9 cellular contexts compared by ENCODE assay signal in the genomic region with DNA sequence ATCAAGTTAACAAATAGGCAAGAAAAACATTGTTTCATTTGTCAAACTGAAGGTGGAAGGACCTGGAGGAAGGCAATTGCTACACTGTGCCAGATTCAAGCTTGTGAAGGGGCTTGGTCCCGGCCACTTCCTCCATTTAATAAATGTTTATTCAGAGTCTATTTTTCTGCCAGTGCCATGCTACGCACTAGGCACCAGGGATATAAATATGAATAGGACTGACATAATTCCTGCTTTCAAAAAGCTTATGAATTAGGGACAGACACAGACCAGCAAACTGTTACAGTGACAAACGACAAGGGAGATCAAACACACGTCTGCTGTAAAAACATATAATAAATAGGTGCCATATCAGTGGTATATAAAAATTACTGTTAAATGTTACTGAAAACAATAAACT. TPM values are rescaled to one million over a fixed set of nuclear protein-coding genes. Genes with fewer than 3 reads are reported as not detected.
A peak's percentile ranks its signal among the peaks of the same experiment; 100 is the strongest.
DNase-seq lines count a peak whose midpoint lies in the region; ATAC-seq, FAIRE-seq and TF ChIP-seq lines count a peak whose summit lies in the region.
"Had no signal": no experiment of that assay in that cellular context is flagged by ENCODE, and none has a peak within 500 bp of the region (broad histone marks: within the 10 kb centered on the region; RNA-seq: fewer than 3 reads in every experiment).

No MANE protein-coding gene starts in this region.

- no peak for TF ChIP-seq CTCF in GM12875 (IDR thresholded peaks at IDR 0.05; ENCODE audit: borderline replicate concordance, insufficient read depth, low read depth, low read length)
- no peak for TF ChIP-seq CTCF in osteocyte (IDR thresholded peaks at IDR 0.05)
- TF ChIP-seq CTCF in glutamatergic neuron (IDR thresholded peaks at IDR 0.05; ENCODE audit: partially characterized antibody, unreplicated experiment), result no peak

- no peak overlapping the region for H3K23ac ChIP-seq in neuronal stem cell (ENCODE audit: low read depth, low read length, poor library complexity)

- no peak for FAIRE-seq in H54 (lab: Jason Lieb, UNC)

- no peak overlapping the region for H2BK12ac ChIP-seq in neuronal stem cell (ENCODE audit: low read length)

- H3K9ac ChIP-seq in neuronal stem cell (ENCODE audit: low read depth, low read length, poor library complexity), result no peak overlapping the region

- H3K14ac ChIP-seq in neuronal stem cell (ENCODE audit: low read length), result no peak overlapping the region

- peak overlapping the region; percentile 36 for H3K27ac ChIP-seq in caudate nucleus (ENCODE audit: low read depth, low read length)
- H3K27ac ChIP-seq in neuronal stem cell (replicated peaks; ENCODE audit: low read length), result no peak overlapping the region

- H3K27ac Mint-ChIP-seq in osteocyte (ENCODE audit: unreplicated experiment) (peak overlapping the region; percentile 33), glutamatergic neuron (ENCODE audit: unreplicated experiment) (no peak overlapping the region)

- H2AK5ac ChIP-seq in neuronal stem cell (ENCODE audit: low read depth, low read length), result no peak overlapping the region

- no peaks in the 10 kb centered on the region for H3K79me1 ChIP-seq in neuronal stem cell (ENCODE audit: low read depth, low read length)

- no peak overlapping the region for H4K91ac ChIP-seq in neuronal stem cell (ENCODE audit: low read depth, low read length, poor library complexity)

- H3K4me3 ChIP-seq in GM12875 (ENCODE audit: low read depth, low read length), result peak overlapping the region; percentile 52
- H3K4me3 ChIP-seq in neuronal stem cell (ENCODE audit: low read length in 2 of 2), result no peak overlapping the region

- no peaks in the 10 kb centered on the region for H3K27me3 Mint-ChIP-seq in osteocyte (ENCODE audit: unreplicated experiment)
- H3K27me3 Mint-ChIP-seq in glutamatergic neuron (ENCODE audit: unreplicated experiment), result peaks cover 2% of the 10 kb centered on the region

- H2BK120ac ChIP-seq in neuronal stem cell (ENCODE audit: low read depth, low read length), result no peak overlapping the region

- H3K9me3 Mint-ChIP-seq in osteocyte (ENCODE audit: unreplicated experiment) (no peaks in the 10 kb centered on the region), glutamatergic neuron (ENCODE audit: unreplicated experiment) (peaks cover 2% of the 10 kb centered on the region)

- no peaks in the 10 kb centered on the region for H3K9me3 ChIP-seq in neuronal stem cell (replicated peaks in 1 of 2; ENCODE audit: control insufficient read depth in 2 of 2, insufficient read depth in 1 of 2, low read depth in 1 of 2, low read length in 2 of 2)

- no peak overlapping the region for H3K4ac ChIP-seq in neuronal stem cell (ENCODE audit: low read length)

- H3K4me1 Mint-ChIP-seq in osteocyte (ENCODE audit: unreplicated experiment), result peaks cover 36% of the 10 kb centered on the region
- no peaks in the 10 kb centered on the region for H3K4me1 Mint-ChIP-seq in glutamatergic neuron (ENCODE audit: low read depth, unreplicated experiment)

- H3K36me3 Mint-ChIP-seq in osteocyte (ENCODE audit: unreplicated experiment), result no peaks in the 10 kb centered on the region
- H3K36me3 Mint-ChIP-seq in glutamatergic neuron (ENCODE audit: unreplicated experiment), result no peaks in the 10 kb centered on the region

- no peak overlapping the region for H3K18ac ChIP-seq in neuronal stem cell (ENCODE audit: low read length)

- H2BK5ac ChIP-seq in neuronal stem cell (ENCODE audit: low read length), result no peak overlapping the region

- H3K4me1 ChIP-seq in neuronal stem cell (ENCODE audit: control insufficient read depth in 2 of 2, insufficient read depth in 1 of 2, low read depth in 1 of 2, low read length in 2 of 2), result no peaks in the 10 kb centered on the region

- WGBS in neuronal stem cell (ENCODE audit: extremely low coverage in 2 of 2, insufficient read length in 2 of 2, insufficient replicate concordance in 1 of 2), 2 donors, result no CpG with 5 or more reads among the region's 4 CpGs

- no peak for TF ChIP-seq POLR2A in H54 (IDR thresholded peaks at IDR 0.05; ENCODE audit: low read depth, low read length)

- no peaks in the 10 kb centered on the region for H3K36me3 ChIP-seq in neuronal stem cell (replicated peaks in 1 of 2; ENCODE audit: control insufficient read depth in 2 of 2, insufficient read depth in 2 of 2, low read length in 2 of 2)

- H4K8ac ChIP-seq in neuronal stem cell (ENCODE audit: low read depth, low read length), result no peak overlapping the region

- H3K4me3 Mint-ChIP-seq in osteocyte (ENCODE audit: unreplicated experiment) (peak overlapping the region; percentile 60), glutamatergic neuron (ENCODE audit: unreplicated experiment) (no peak overlapping the region)

- DNase-seq in MV-4-11 (lab: John Stamatoyannopoulos, UW), result peak; percentile 36
- DNase-seq in caudate nucleus (lab: John Stamatoyannopoulos, UW), result no peak
- DNase-seq in osteocyte (ENCODE audit: extremely low spot score, unreplicated experiment), result no peak
- no peak for DNase-seq in H54 (ENCODE audit: insufficient read length, low spot score)
- DNase-seq in glutamatergic neuron, result no peak
- DNase-seq in neuronal stem cell (ENCODE audit: low spot score), result no peak

- H3K27me3 ChIP-seq in neuronal stem cell (ENCODE audit: control insufficient read depth in 3 of 3, insufficient read depth in 3 of 3, low read depth in 1 of 3, low read length in 3 of 3), result no peaks in the 10 kb centered on the region

- no peak for ATAC-seq in HG03045 (IDR thresholded peaks at IDR 0.05; ENCODE audit: unreplicated experiment)

- no peak overlapping the region for H2BK15ac ChIP-seq in neuronal stem cell (ENCODE audit: low read length)

- no peak overlapping the region for H3K4me2 ChIP-seq in neuronal stem cell (ENCODE audit: insufficient read depth, low read length, poor library complexity, severe bottlenecking)

- H2AFZ ChIP-seq in neuronal stem cell (ENCODE audit: low read length), result no peak overlapping the region

RNA-seq across cellular contexts. Expression of a gene that starts 0.6 kb away (rescaled TPM):
- 2.5 TPM in 2 replicates for total RNA-seq in osteocyte
- not detected for total RNA-seq in glutamatergic neuron (ENCODE audit: unreplicated experiment)
- 0.01 TPM for polyA plus RNA-seq in neuronal stem cell (2013, experiment 1 of 2)
- polyA plus RNA-seq in neuronal stem cell (2013, experiment 2 of 2), result 0.01 TPM

RNA-seq across cellular contexts. Expression of a gene that starts 11.6 kb away (rescaled TPM):
- total RNA-seq in osteocyte (120 and 139 TPM in 2 replicates), glutamatergic neuron (ENCODE audit: unreplicated experiment) (1.0 TPM)
- polyA plus RNA-seq in neuronal stem cell (2013, experiment 1 of 2), result 6.7 TPM
- polyA plus RNA-seq in neuronal stem cell (2013, experiment 2 of 2), result 8.1 TPM

RNA-seq across cellular contexts. Expression of a gene that starts 51.5 kb away (rescaled TPM):
- total RNA-seq in osteocyte, result 0.42 and 0.48 TPM in 2 replicates
- total RNA-seq in glutamatergic neuron (ENCODE audit: unreplicated experiment), result not detected
- not detected for polyA plus RNA-seq in neuronal stem cell (2013, experiment 1 of 2)
- polyA plus RNA-seq in neuronal stem cell (2013, experiment 2 of 2), result 0.04 TPM
- total RNA-seq: H1 had no signal
- polyA plus RNA-seq: H1 had no signal

Comparison
In these comparisons a context has a peak if more than half of its experiments do, and no peak if none do; other contexts are left out.
1. RNA of a gene that starts 11.6 kb away (total RNA-seq): 120 to 139 TPM in osteocyte; 1.0 TPM in glutamatergic neuron (single experiment); every median in the first group is over 10 times any median in the second.